ENCODE assay signal across 8 cellular contexts in the genomic region with DNA sequence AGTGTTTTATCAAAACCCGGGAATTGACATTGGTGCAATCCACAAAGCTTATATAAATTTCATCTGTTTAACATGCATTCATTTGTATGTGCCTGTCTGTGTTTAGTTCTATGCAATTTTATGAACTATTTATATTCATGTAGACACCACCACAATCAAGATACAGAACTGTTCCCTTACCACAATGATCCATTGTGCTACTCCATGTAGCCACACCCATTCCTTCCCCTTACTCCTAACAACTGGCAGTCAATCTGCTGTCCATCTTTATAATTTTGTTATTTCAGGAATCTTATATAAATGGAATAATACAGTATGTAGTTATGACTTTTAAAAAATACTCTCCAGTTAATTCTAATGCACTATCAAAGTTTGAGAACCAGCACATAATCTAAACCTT.
"Had no signal": no experiment of that assay in that cellular context is flagged by ENCODE, and none has a peak within 500 bp of the region (broad histone marks: within the 10 kb centered on the region; RNA-seq: fewer than 3 reads in every experiment).

No MANE protein-coding gene starts in this region.

- ATAC-seq: GM23338, HCT116 had no signal

- H3K27ac ChIP-seq: GM23248 had no signal

- DNase-seq: GM23248, GOT3, H9, HCEC 1CT, HFFc6 had no signal

- H3K4me3 ChIP-seq: GM23248, GM23338, HAP-1 had no signal

- H3K4me1 ChIP-seq: HAP-1 had no signal

- H3K9me3 ChIP-seq: HAP-1 had no signal

- H3K36me3 ChIP-seq: HAP-1 had no signal
